Comparison of ENCODE assay signal across 22 cellular contexts in genomic region chr3:134647902-134648760, GRCh38. TPM values are rescaled to one million over a fixed set of nuclear protein-coding genes. Genes with fewer than 3 reads are reported as not detected.
"Had no signal": no experiment of that assay in that cellular context is flagged by ENCODE, and none has a peak within 500 bp of the region (broad histone marks: within the 10 kb centered on the region; RNA-seq: fewer than 3 reads in every experiment).

No MANE protein-coding gene starts in this region.

- H3K4me3 Mint-ChIP-seq: central memory CD8-positive, alpha-beta T cell; dendritic cell treated with granulocyte-macrophage colony-stimulating factor and Interleukin-4, amounts not matched to agents 40 ng/mL and 50 ng/mL, for 4 days; mesothelial cell of epicardium; natural killer cell; neural progenitor cell; stimulated activated naive B cell treated with anti-CD40 and anti-IgM and Interleukin-4, amounts not matched to agents 10 μg/mL and 1 μg/mL and 100 μg/mL, for 72 hours had no signal

- H3K27me3 Mint-ChIP-seq: central memory CD8-positive, alpha-beta T cell had no signal

- H3K27ac ChIP-seq: foreskin keratinocyte, hepatocyte, neural progenitor cell, pancreas, prostate gland, skin epidermis, stomach, thoracic aorta, transverse colon had no signal

- H3K9me3 ChIP-seq: pancreas, prostate gland, stomach, thoracic aorta, transverse colon had no signal

- H3K9me3 Mint-ChIP-seq: central memory CD8-positive, alpha-beta T cell; dendritic cell treated with granulocyte-macrophage colony-stimulating factor and Interleukin-4, amounts not matched to agents 40 ng/mL and 50 ng/mL, for 4 days; mesothelial cell of epicardium; natural killer cell; stimulated activated naive B cell treated with anti-CD40 and anti-IgM and Interleukin-4, amounts not matched to agents 10 μg/mL and 1 μg/mL and 100 μg/mL, for 72 hours had no signal

- H3K36me3 ChIP-seq: neural progenitor cell, pancreas, prostate gland, thoracic aorta, transverse colon had no signal

- H3K27ac Mint-ChIP-seq: dendritic cell treated with granulocyte-macrophage colony-stimulating factor and Interleukin-4, amounts not matched to agents 40 ng/mL and 50 ng/mL, for 4 days; mesothelial cell of epicardium; natural killer cell; neural progenitor cell; stimulated activated naive B cell treated with anti-CD40 and anti-IgM and Interleukin-4, amounts not matched to agents 10 μg/mL and 1 μg/mL and 100 μg/mL, for 72 hours had no signal

- H3K9ac ChIP-seq: neural progenitor cell had no signal

- H3K4me1 ChIP-seq: foreskin keratinocyte, prostate gland had no signal

- H3K4me1 Mint-ChIP-seq: central memory CD8-positive, alpha-beta T cell; natural killer cell had no signal

- H3K4me3 ChIP-seq: hepatocyte, neural progenitor cell, pancreas, prostate gland, skin epidermis, stomach, thoracic aorta, transverse colon had no signal

- H3K36me3 Mint-ChIP-seq: mesothelial cell of epicardium; natural killer cell; neural progenitor cell; stimulated activated naive B cell treated with anti-CD40 and anti-IgM and Interleukin-4, amounts not matched to agents 10 μg/mL and 1 μg/mL and 100 μg/mL, for 72 hours had no signal

- ATAC-seq: foreskin keratinocyte; natural killer cell; pancreas; sciatic nerve; stimulated activated naive B cell treated with anti-CD40 and anti-IgM and Interleukin-4, amounts not matched to agents 10 μg/mL and 1 μg/mL and 100 μg/mL, for 72 hours had no signal

- H3K27me3 ChIP-seq: pancreas had no signal

- DNase-seq: erythroblast; foreskin keratinocyte; natural killer cell; nucleus accumbens; retina; stimulated activated CD4-positive, alpha-beta T cell treated with anti-CD3 and anti-CD28 coated beads, Interleukin-2, amount 100 ng/mL, for 24 hours; stimulated activated CD4-positive, alpha-beta T cell treated with anti-CD3 and anti-CD28 coated beads, Interleukin-4, amount 100 ng/mL, for 4 hours; stimulated activated naive B cell treated with anti-CD40 and anti-IgM and Interleukin-4, amounts not matched to agents 10 μg/mL and 1 μg/mL and 100 μg/mL, for 72 hours; stomach; substantia nigra; transverse colon had no signal

RNA-seq across cellular contexts. Expression of gene KY, which starts 2.7 kb away (rescaled TPM):
- total RNA-seq: endothelial cell of umbilical vein, foreskin keratinocyte, mesothelial cell of epicardium had no signal
